In the genomic region with DNA sequence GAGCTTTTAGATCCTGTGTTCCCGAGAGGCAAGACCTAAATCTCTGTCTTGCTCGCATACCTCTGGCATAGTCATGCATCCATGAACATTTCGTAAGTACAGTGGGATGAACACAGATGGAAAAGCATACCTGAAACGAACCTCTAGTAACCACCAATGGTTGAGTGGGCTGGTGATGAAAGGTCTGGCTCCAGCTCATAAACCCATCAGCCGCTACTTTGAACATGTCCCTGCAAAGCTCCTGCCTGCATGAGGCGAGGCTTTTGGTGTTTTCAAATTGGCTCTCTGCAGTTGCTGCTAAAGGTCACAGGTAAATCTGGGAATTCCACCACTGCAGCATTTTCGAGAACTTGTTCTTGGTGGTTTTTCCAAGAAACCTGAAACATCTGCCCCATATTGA, we compare ENCODE assay signal across 14 cellular contexts.
"Had no signal": no experiment of that assay in that cellular context is flagged by ENCODE, and none has a peak within 500 bp of the region (broad histone marks: within the 10 kb centered on the region; RNA-seq: fewer than 3 reads in every experiment).

No MANE protein-coding gene starts in this region.

- H3K9me3 Mint-ChIP-seq: activated CD8-positive, alpha-beta T cell treated with anti-CD3 and anti-CD28 coated beads for 36 hours; activated T-cell treated with anti-CD3 and anti-CD28 coated beads, Interleukin-2, amount 50 U/mL, for 4 hours; natural killer cell treated with Interleukin-12 subunit alpha and Interleukin-12 subunit beta and Interleukin-15 and Interleukin-18, amount 100 ng/mL, for 72 hours; WTC11 had no signal

- DNase-seq: activated CD4-positive, alpha-beta T cell treated with anti-CD3 and anti-CD28 coated beads for 48 hours; activated CD8-positive, alpha-beta T cell treated with anti-CD3 and anti-CD28 coated beads for 36 hours; activated effector memory CD4-positive, alpha-beta T cell treated with Interleukin-2 at 50 U/mL for 16 hours; activated naive CD4-positive, alpha-beta T cell treated with anti-CD3 and anti-CD28 coated beads, Interleukin-2, amount 50 U/mL, for 16 hours; activated T-cell treated with anti-CD3 and anti-CD28 coated beads, Interleukin-2, amount 50 U/mL, for 4 hours; foreskin fibroblast; left lung; occipital lobe; right cardiac atrium; stomach; testis had no signal

- H3K27ac Mint-ChIP-seq: activated CD8-positive, alpha-beta T cell treated with anti-CD3 and anti-CD28 coated beads for 36 hours; natural killer cell treated with Interleukin-12 subunit alpha and Interleukin-12 subunit beta and Interleukin-15 and Interleukin-18, amount 100 ng/mL, for 72 hours; progenitor cell of endocrine pancreas; WTC11 had no signal

- H3K27ac ChIP-seq: left lung, stomach, testis had no signal

- H3K4me3 ChIP-seq: left lung, stomach, testis had no signal

- ATAC-seq: activated CD8-positive, alpha-beta T cell treated with anti-CD3 and anti-CD28 coated beads for 36 hours; activated T-cell treated with anti-CD3 and anti-CD28 coated beads, Interleukin-2, amount 50 U/mL, for 4 hours; left lung; natural killer cell treated with Interleukin-12 subunit alpha and Interleukin-12 subunit beta and Interleukin-15 and Interleukin-18, amount 100 ng/mL, for 72 hours; right cardiac atrium; WTC11 had no signal

- H3K4me1 ChIP-seq: testis had no signal

- H3K4me3 Mint-ChIP-seq: activated CD8-positive, alpha-beta T cell treated with anti-CD3 and anti-CD28 coated beads for 36 hours; activated T-cell treated with anti-CD3 and anti-CD28 coated beads, Interleukin-2, amount 50 U/mL, for 4 hours; natural killer cell treated with Interleukin-12 subunit alpha and Interleukin-12 subunit beta and Interleukin-15 and Interleukin-18, amount 100 ng/mL, for 72 hours; WTC11 had no signal

- H3K9me3 ChIP-seq: left lung, stomach, testis had no signal

- H3K36me3 ChIP-seq: left lung, stomach had no signal

- H3K27me3 ChIP-seq: testis had no signal

- H3K36me3 Mint-ChIP-seq: natural killer cell treated with Interleukin-12 subunit alpha and Interleukin-12 subunit beta and Interleukin-15 and Interleukin-18, amount 100 ng/mL, for 72 hours; WTC11 had no signal
